Comparison of ENCODE assay signal across 21 cellular contexts in genomic region chr10:63710703-63711102, GRCh38.
DNase-seq lines count a peak whose midpoint lies in the region; ATAC-seq and TF ChIP-seq lines count a peak whose summit lies in the region.
"Had no signal": no experiment of that assay in that cellular context is flagged by ENCODE, and none has a peak within 500 bp of the region (broad histone marks: within the 10 kb centered on the region; RNA-seq: fewer than 3 reads in every experiment).

No MANE protein-coding gene starts in this region.

- H3K9ac ChIP-seq in stomach smooth muscle (ENCODE audit: low read length in 2 of 2), result peak overlapping the region; percentile 6 to 42

- H3K27me3 ChIP-seq in hepatocyte (no peaks in the 10 kb centered on the region), stomach smooth muscle (ENCODE audit: control insufficient read depth in 1 of 2, insufficient read depth in 2 of 2, low read length in 2 of 2) (no peaks in the 10 kb centered on the region)
- H3K27me3 ChIP-seq: testis had no signal

- H4K20me1 ChIP-seq in hepatocyte (ENCODE audit: insufficient read depth, poor library complexity, severe bottlenecking), result no peaks in the 10 kb centered on the region

- no peak overlapping the region for H3K4me3 Mint-ChIP-seq in mesothelial cell of epicardium
- H3K4me3 Mint-ChIP-seq: activated naive CD8-positive, alpha-beta T cell treated with anti-CD3 and anti-CD28 coated beads, Interleukin-2, amount 10 ng/mL, durations not matched to agents 7 days and 5 days; nephron progenitor cell had no signal

- DNase-seq in GM10248 (ENCODE audit: extremely low spot score) (peak; percentile 40), RWPE1 (ENCODE audit: low spot score) (no peak), hepatocyte (ENCODE audit: low spot score) (no peak), NCI-H146 (lab: John Stamatoyannopoulos, UW) (no peak), mesothelial cell of epicardium (ENCODE audit: low spot score in 2 of 2, unreplicated experiment in 2 of 2) (no peak), AG08396 (ENCODE audit: low spot score) (no peak)
- DNase-seq: activated CD4-positive, alpha-beta T cell treated with anti-CD3 and anti-CD28 coated beads, Interleukin-2, amount 50 U/mL, for 48 hours; activated naive CD8-positive, alpha-beta T cell treated with anti-CD3 and anti-CD28 coated beads, Interleukin-2, amount 10 ng/mL, durations not matched to agents 7 days and 5 days; activated T-cell treated with anti-CD3 and anti-CD28 coated beads, Interleukin-2, amount 50 U/mL, for 48 hours; central memory CD4-positive, alpha-beta T cell; DMS53; effector memory CD4-positive, alpha-beta T cell; NCI-H526 treated with DMSO at 0.1 percent for 48 hours; nephron progenitor cell; PC-9; stimulated activated CD4-positive, alpha-beta T cell treated with anti-CD3 and anti-CD28 coated beads, Interleukin-2, amount 100 ng/mL, for 48 hours; testis had no signal

- H3K36me3 Mint-ChIP-seq in mesothelial cell of epicardium, result no peaks in the 10 kb centered on the region
- H3K36me3 Mint-ChIP-seq: activated naive CD8-positive, alpha-beta T cell treated with anti-CD3 and anti-CD28 coated beads, Interleukin-2, amount 10 ng/mL, durations not matched to agents 7 days and 5 days had no signal

- H2AFZ ChIP-seq in hepatocyte, result no peak overlapping the region
- H2AFZ ChIP-seq: PC-9 had no signal

- H3K9me2 ChIP-seq in hepatocyte (replicated peaks; ENCODE audit: insufficient read depth), result no peaks in the 10 kb centered on the region

- H3K9me3 ChIP-seq in hepatocyte (ENCODE audit: low read depth), result no peaks in the 10 kb centered on the region
- H3K9me3 ChIP-seq in stomach smooth muscle (ENCODE audit: control insufficient read depth in 2 of 2, low read length in 2 of 2), result no peaks in the 10 kb centered on the region
- H3K9me3 ChIP-seq: testis had no signal

- peaks cover 34% of the 10 kb centered on the region for H3K4me1 ChIP-seq in hepatocyte (ENCODE audit: insufficient read depth)
- H3K4me1 ChIP-seq in stomach smooth muscle (ENCODE audit: control insufficient read depth, insufficient read depth, low read length), result peaks cover 42% of the 10 kb centered on the region

- H3K4me3 ChIP-seq in hepatocyte (no peak overlapping the region), stomach smooth muscle (ENCODE audit: low read length in 2 of 2) (no peak overlapping the region)
- H3K4me3 ChIP-seq: K562, PC-9, testis had no signal

- no peaks in the 10 kb centered on the region for H3K79me2 ChIP-seq in hepatocyte

- H3K36me3 ChIP-seq in hepatocyte (replicated peaks; ENCODE audit: insufficient read depth, low read depth) (no peaks in the 10 kb centered on the region), stomach smooth muscle (ENCODE audit: control insufficient read depth in 2 of 2, insufficient read depth in 2 of 2, low read length in 2 of 2) (no peaks in the 10 kb centered on the region)

- H3K4me1 Mint-ChIP-seq in mesothelial cell of epicardium, result peaks cover 32% of the 10 kb centered on the region

- TF ChIP-seq CTCF in GM10248 (IDR thresholded peaks at IDR 0.05; ENCODE audit: control extremely low read depth, extremely low read depth, low read depth, missing control alignments), result no peak
- no peak for TF ChIP-seq CTCF in RWPE1 (conservative IDR thresholded peaks at IDR 0.05; ENCODE audit: low read depth)
- TF ChIP-seq CTCF in hepatocyte (IDR thresholded peaks at IDR 0.05; ENCODE audit: poor library complexity), result no peak
- no peak for TF ChIP-seq CTCF in mesothelial cell of epicardium (IDR thresholded peaks at IDR 0.05; ENCODE audit: unreplicated experiment)

- H3K27ac Mint-ChIP-seq in mesothelial cell of epicardium, result no peak overlapping the region
- H3K27ac Mint-ChIP-seq: activated naive CD8-positive, alpha-beta T cell treated with anti-CD3 and anti-CD28 coated beads, Interleukin-2, amount 10 ng/mL, durations not matched to agents 7 days and 5 days; nephron progenitor cell had no signal

- peaks cover 3% of the 10 kb centered on the region for H3K27me3 Mint-ChIP-seq in mesothelial cell of epicardium (ENCODE audit: low read depth)
- H3K27me3 Mint-ChIP-seq: activated naive CD8-positive, alpha-beta T cell treated with anti-CD3 and anti-CD28 coated beads, Interleukin-2, amount 10 ng/mL, durations not matched to agents 7 days and 5 days had no signal

- H3K27ac ChIP-seq in RWPE1 (peak overlapping the region; percentile 92), hepatocyte (peak overlapping the region; percentile 77), stomach smooth muscle (ENCODE audit: low read length) (peak overlapping the region; percentile 95)
- H3K27ac ChIP-seq: HL-60, PC-9 had no signal

- no peaks in the 10 kb centered on the region for H3K9me3 Mint-ChIP-seq in mesothelial cell of epicardium
- H3K9me3 Mint-ChIP-seq: activated naive CD8-positive, alpha-beta T cell treated with anti-CD3 and anti-CD28 coated beads, Interleukin-2, amount 10 ng/mL, durations not matched to agents 7 days and 5 days; nephron progenitor cell had no signal

- no peak overlapping the region for H3K4me2 ChIP-seq in hepatocyte

- ATAC-seq in HG02938 (IDR thresholded peaks at IDR 0.05; ENCODE audit: unreplicated experiment), result no peak

- POLR2A ChIA-PET in GM10248 (lab: Yijun Ruan, JAX), result no interaction called here
- POLR2A ChIA-PET in RWPE1 (lab: Yijun Ruan, JAX; ENCODE audit: low non-redundant PET), result interaction anchor here (0.5 kb wide), 1 partner anchor 142 kb away, joined by 5 read pairs; no protein-coding TSS in a partner anchor

- CTCF ChIA-PET in GM10248 (lab: Yijun Ruan, JAX), result interaction anchor here (1.1 to 3.8 kb wide), 7 partner anchors 10 to 552 kb away, joined by 3 to 32 read pairs (median 3); no protein-coding TSS in a partner anchor
- CTCF ChIA-PET in RWPE1 (lab: Yijun Ruan, JAX), result interaction anchor here (1.2 kb wide), 1 partner anchor 81 kb away, joined by 3 read pairs; no protein-coding TSS in a partner anchor
